ENCODE assay signal across 8 cellular contexts in genomic region chr17:16217002-16217635, GRCh38. TPM values are rescaled to one million over a fixed set of nuclear protein-coding genes. Genes with fewer than 3 reads are reported as not detected.
DNase-seq lines count a peak whose midpoint lies in the region; ATAC-seq, FAIRE-seq and TF ChIP-seq lines count a peak whose summit lies in the region.

Gene PIGL, plus strand, starts transcription at chr17:16217210. Its CDS starts 17 bp downstream, at chr17:16217227.

- H3K36me3 ChIP-seq in cardiac muscle cell, result no peaks in the 10 kb centered on the region
- H3K36me3 ChIP-seq in pancreas, result no peaks in the 10 kb centered on the region
- peaks cover 3% of the 10 kb centered on the region for H3K36me3 ChIP-seq in thymus (ENCODE audit: control insufficient read depth, insufficient read depth)

- ATAC-seq in GM21786 (IDR thresholded peaks at IDR 0.05; ENCODE audit: unreplicated experiment) (peak; percentile 47), pancreas (peak; percentile 70 to 83 (median 74))

- 0 to 1% (median 1%) methylated on average over 29 of the region's 29 CpGs for WGBS in adipose tissue, 3 donors
- 0% methylated on average over 29 of the region's 29 CpGs for WGBS in pancreas, 2 donors
- under 1% methylated on average over 29 of the region's 29 CpGs for WGBS in thymus

- H3K4me3 ChIP-seq in cardiac muscle cell, result peak within 1 kb of the TSS; percentile 96
- H3K4me3 ChIP-seq in pancreas, result peak within 1 kb of the TSS; percentile 72 to 97 (median 86)
- peak within 1 kb of the TSS; percentile 93 for H3K4me3 ChIP-seq in thymus (ENCODE audit: low read length)

- TF ChIP-seq CTCF in cardiac muscle cell (IDR thresholded peaks at IDR 0.05; ENCODE audit: low read depth, low read length), result peak; percentile 7
- TF ChIP-seq CTCF in pancreas (IDR thresholded peaks at IDR 0.05), result no peak

- H3K9me3 ChIP-seq in cardiac muscle cell (ENCODE audit: low read depth) (no peaks in the 10 kb centered on the region), pancreas (no peaks in the 10 kb centered on the region), thymus (ENCODE audit: control insufficient read depth) (no peaks in the 10 kb centered on the region)

- H3K27ac ChIP-seq in adipose tissue (ENCODE audit: low read depth, low read length) (peak within 1 kb of the TSS; percentile 26), cardiac muscle cell (peak within 1 kb of the TSS; percentile 97), pancreas (peak within 1 kb of the TSS; percentile 87 to 96 (median 89)), thymus (ENCODE audit: low read depth) (peak within 1 kb of the TSS; percentile 97)

- DNase-seq in DMS 273 (lab: John Stamatoyannopoulos, UW; ENCODE audit: unreplicated experiment), result peak; percentile 95
- DNase-seq in NCI-H1436 (lab: John Stamatoyannopoulos, UW), result peak; percentile 86
- peak; percentile 69 for DNase-seq in T follicular helper cell (ENCODE audit: low read depth)
- DNase-seq in cardiac muscle cell (ENCODE audit: low read depth in 1 of 2, low spot score in 1 of 2), result peak; percentile 91 to 98
- DNase-seq in pancreas, result peak; percentile 85 to 94 (median 87)

- H3K4me1 ChIP-seq in cardiac muscle cell (ENCODE audit: low read depth) (peaks cover 21% of the 10 kb centered on the region), pancreas (peaks cover 9 to 15% (median 9%) of the 10 kb centered on the region in 3 donors), thymus (ENCODE audit: control insufficient read depth, insufficient read depth, low read length) (peaks cover 12% of the 10 kb centered on the region)

- intact Hi-C loops in pancreas (cut with DNase I), result no loop called here

- no peak for FAIRE-seq in pancreas (lab: Jason Lieb, UNC)

- no peaks in the 10 kb centered on the region for H3K27me3 ChIP-seq in cardiac muscle cell
- no peaks in the 10 kb centered on the region for H3K27me3 ChIP-seq in pancreas
- H3K27me3 ChIP-seq in thymus (ENCODE audit: control insufficient read depth, insufficient read depth), result no peaks in the 10 kb centered on the region

RNA-seq across cellular contexts. Expression of gene PIGL, which starts in this region (rescaled TPM):
- 10 to 100 TPM; 11.5 to 22.6 (median 18.7) TPM for polyA plus RNA-seq in adipose tissue
- 27.0 and 67.4 TPM in 2 replicates for total RNA-seq in cardiac muscle cell
- polyA plus RNA-seq in cardiac muscle cell, result 28.8 and 49.6 TPM in 2 replicates
- total RNA-seq in pancreas, result 10 to 100 TPM; 11.3 to 21.3 (median 13.8) TPM
- polyA plus RNA-seq in pancreas, result 10 to 100 TPM; 23.1 to 27.1 TPM
- 31.1 TPM for polyA plus RNA-seq in thymus

Comparison
In these comparisons a context has a peak if more than half of its experiments do, and no peak if none do; other contexts are left out.
1. Peak in every context shown above with its lines: DNase-seq, ATAC-seq, H3K4me3 ChIP-seq and H3K27ac ChIP-seq.
2. H3K27ac ChIP-seq: peak in every context shown above with its lines; median percentile 97 in cardiac muscle cell; 97 in thymus; 89 in pancreas; 26 in adipose tissue.